In the genomic region with DNA sequence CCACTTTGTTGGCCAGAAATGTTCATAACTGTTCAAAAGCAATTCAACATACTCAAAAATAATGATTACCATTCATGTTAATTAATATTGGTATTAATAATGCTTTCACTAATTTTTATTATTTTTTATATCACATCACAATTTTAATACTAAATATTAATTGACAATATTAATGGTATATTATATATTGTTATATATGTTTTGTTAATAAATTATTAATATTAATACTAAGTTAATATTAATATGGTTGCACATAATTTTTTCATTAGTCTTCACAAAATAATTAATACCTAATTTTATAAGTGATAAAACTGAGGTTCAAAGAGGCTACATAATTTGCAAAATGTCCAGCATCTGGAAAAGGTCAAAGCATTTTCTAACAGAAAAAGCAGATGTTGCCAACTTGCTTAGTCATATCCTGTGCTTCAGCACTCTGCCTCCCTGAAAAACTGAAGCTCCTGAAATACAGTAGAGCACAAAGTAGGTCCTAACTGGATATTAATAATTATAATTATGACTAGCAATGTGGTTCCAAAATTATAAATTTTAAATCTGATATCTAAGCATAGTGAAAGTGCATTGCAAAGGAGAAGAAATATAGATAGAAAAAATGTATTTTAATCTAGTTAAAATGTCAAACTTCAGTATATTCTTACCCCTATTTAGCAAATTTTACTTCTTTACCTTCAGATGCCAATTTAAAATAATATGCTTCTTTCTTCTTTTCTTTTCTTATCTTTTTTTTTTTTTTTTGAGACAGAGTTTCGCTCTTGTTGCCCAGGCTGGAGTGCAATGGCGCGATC, we compare ENCODE assay signal across 10 cellular contexts.
DNase-seq lines count a peak whose midpoint lies in the region; ATAC-seq, FAIRE-seq and TF ChIP-seq lines count a peak whose summit lies in the region.
"Had no signal": no experiment of that assay in that cellular context is flagged by ENCODE, and none has a peak within 500 bp of the region (broad histone marks: within the 10 kb centered on the region; RNA-seq: fewer than 3 reads in every experiment).

No MANE protein-coding gene starts in this region.

- 95% methylated on average over 3 of the region's 3 CpGs for WGBS in esophagus muscularis mucosa

- intact Hi-C loops in esophagus muscularis mucosa (cut with DNase I) = no loop called here
- intact Hi-C loops in colonic mucosa (cut with DNase I) = no loop called here

- peaks cover 33% of the 10 kb centered on the region for H3K4me1 Mint-ChIP-seq in stimulated activated naive CD8-positive, alpha-beta T cell treated with anti-CD3 and anti-CD28 coated beads, Interleukin-15, amount 100 ng/mL, for 72 hours

- peak overlapping the region; percentile 77 to 81 for H3K4me3 Mint-ChIP-seq in stimulated activated naive CD8-positive, alpha-beta T cell treated with anti-CD3 and anti-CD28 coated beads, Interleukin-15, amount 100 ng/mL, for 72 hours

- TF ChIP-seq CTCF in esophagus muscularis mucosa (IDR thresholded peaks at IDR 0.05) = no peak
- no peak for TF ChIP-seq CTCF in colonic mucosa (IDR thresholded peaks at IDR 0.05)

- DNase-seq in stimulated activated naive CD8-positive, alpha-beta T cell treated with anti-CD3 and anti-CD28 coated beads, Interleukin-15, amount 100 ng/mL, for 72 hours = no peak
- no peak for DNase-seq in stimulated activated naive CD8-positive, alpha-beta T cell treated with anti-CD3 and anti-CD28 coated beads, Interleukin-15, Interleukin-2, amounts not matched to agents 100 U/mL and 50 U/mL, for 24 hours
- DNase-seq in esophagus muscularis mucosa (ENCODE audit: extremely low spot score) (peak; percentile 45), urothelium cell line (ENCODE audit: low spot score) (peak; percentile 49), colonic mucosa (no peak), GM12892 (ENCODE audit: insufficient read length) (no peak)
- DNase-seq: hypothalamus, NCI-H2171 treated with DMSO at 0.1 percent for 48 hours had no signal

- no peak overlapping the region for H3K9ac ChIP-seq in colonic mucosa (ENCODE audit: low read depth in 2 of 2, low read length in 2 of 2)

- H3K36me3 ChIP-seq in esophagus muscularis mucosa (no peaks in the 10 kb centered on the region), colonic mucosa (no peaks in the 10 kb centered on the region)

- peak overlapping the region in 1 of 2 donors; percentile 29 for H3K27ac Mint-ChIP-seq in stimulated activated naive CD8-positive, alpha-beta T cell treated with anti-CD3 and anti-CD28 coated beads, Interleukin-15, amount 100 ng/mL, for 72 hours

- no peak for TF ChIP-seq POLR2A in esophagus muscularis mucosa (IDR thresholded peaks at IDR 0.05; ENCODE audit: low read depth)
- TF ChIP-seq POLR2A in GM12892 (IDR thresholded peaks at IDR 0.05; ENCODE audit: low read depth, low read length) = no peak

- peaks cover 13 to 17% (median 15%) of the 10 kb centered on the region in 4 donors for H3K4me1 ChIP-seq in esophagus muscularis mucosa
- no peaks in the 10 kb centered on the region for H3K4me1 ChIP-seq in colonic mucosa

- H3K9me3 ChIP-seq in esophagus muscularis mucosa = no peaks in the 10 kb centered on the region
- no peaks in the 10 kb centered on the region for H3K9me3 ChIP-seq in colonic mucosa

- peak overlapping the region in 1 of 4 donors; percentile 63 for H3K27ac ChIP-seq in esophagus muscularis mucosa (replicated peaks in 1 of 4)
- H3K27ac ChIP-seq in colonic mucosa = no peak overlapping the region

- ATAC-seq in stimulated activated naive CD8-positive, alpha-beta T cell treated with anti-CD3 and anti-CD28 coated beads, Interleukin-15, amount 100 ng/mL, for 72 hours = no peak
- no peak for ATAC-seq in stimulated activated naive CD8-positive, alpha-beta T cell treated with anti-CD3 and anti-CD28 coated beads, Interleukin-15, Interleukin-2, amounts not matched to agents 100 U/mL and 50 U/mL, for 24 hours
- ATAC-seq in SK-N-SH treated with all-trans-retinoic acid at 6 μM for 48 hours (peak; percentile 72), GM18519 (IDR thresholded peaks at IDR 0.05; ENCODE audit: low FRiP score, unreplicated experiment) (no peak)

- no peak for TF ChIP-seq EP300 in esophagus muscularis mucosa (IDR thresholded peaks at IDR 0.05)

- H3K4me3 ChIP-seq in esophagus muscularis mucosa (no peak overlapping the region), colonic mucosa (no peak overlapping the region)

- H3K9me3 Mint-ChIP-seq in stimulated activated naive CD8-positive, alpha-beta T cell treated with anti-CD3 and anti-CD28 coated beads, Interleukin-15, amount 100 ng/mL, for 72 hours = peaks cover 0 to 6% of the 10 kb centered on the region in 2 donors

- H3K27me3 ChIP-seq in esophagus muscularis mucosa (no peaks in the 10 kb centered on the region), colonic mucosa (no peaks in the 10 kb centered on the region)

- FAIRE-seq in urothelium cell line (lab: Jason Lieb, UNC) (no peak), GM12892 (lab: Jason Lieb, UNC) (no peak)

- H3K27me3 Mint-ChIP-seq in stimulated activated naive CD8-positive, alpha-beta T cell treated with anti-CD3 and anti-CD28 coated beads, Interleukin-15, amount 100 ng/mL, for 72 hours = no peaks in the 10 kb centered on the region

TF ChIP-seq in SK-N-SH treated with all-trans-retinoic acid at 6 μM for 48 hours, 23 proteins besides CTCF, POLR2A, EP300 and RAD21:
- TF ChIP-seq PPARA (CRISPR knock-in tag; IDR thresholded peaks at IDR 0.05; ENCODE audit: borderline replicate concordance) (no peak), OSR1 (CRISPR knock-in tag; IDR thresholded peaks at IDR 0.05) (0 out of 2 replicates have a peak, but pooled peaks have one; percentile 23)
TF ChIP-seq in SK-N-SH treated with all-trans-retinoic acid at 6 μM for 48 hours: peak in this region for 1.

Comparison
In these comparisons a context has a peak if more than half of its experiments do, and no peak if none do; other contexts are left out.
1. DNase-seq: peak in esophagus muscularis mucosa (single experiment) and urothelium cell line (single experiment); none in stimulated activated naive CD8-positive, alpha-beta T cell treated with anti-CD3 and anti-CD28 coated beads, Interleukin-15, amount 100 ng/mL, for 72 hours (0 of 2), stimulated activated naive CD8-positive, alpha-beta T cell treated with anti-CD3 and anti-CD28 coated beads, Interleukin-15, Interleukin-2, amounts not matched to agents 100 U/mL and 50 U/mL, for 24 hours (single experiment), colonic mucosa (single experiment) and GM12892 (single experiment).